In genomic region chrX:131675596-131676194, GRCh38 we compare ENCODE assay signal across 8 cellular contexts.
A peak's percentile ranks its signal among the peaks of the same experiment; 100 is the strongest.
DNase-seq lines count a peak whose midpoint lies in the region; ATAC-seq and TF ChIP-seq lines count a peak whose summit lies in the region.

No MANE protein-coding gene starts in this region.

- H3K9me3 Mint-ChIP-seq in nephron progenitor cell: peaks cover under 1% of the 10 kb centered on the region

- peaks cover 4% of the 10 kb centered on the region for H3K27me3 ChIP-seq in WERI-Rb-1 (ENCODE audit: insufficient read depth, low read depth, severe bottlenecking)

- H3K27ac ChIP-seq in WERI-Rb-1: no peak overlapping the region

- H3K27me3 Mint-ChIP-seq in nephron progenitor cell (ENCODE audit: low read depth, poor library complexity): no peaks in the 10 kb centered on the region

- DNase-seq in NOMO-1 treated with DMSO at 0.1 percent for 48 hours (lab: John Stamatoyannopoulos, UW; ENCODE audit: unreplicated experiment): peak; percentile 30
- no peak for DNase-seq in NOMO-1 treated with dmso at 0.1 percent for 144 hours (lab: John Stamatoyannopoulos, UW; ENCODE audit: unreplicated experiment)
- peak; percentile 16 for DNase-seq in WERI-Rb-1
- peak; percentile 10 for DNase-seq in nephron progenitor cell
- no peak for DNase-seq in NCI-H2081 treated with DMSO at 0.1 percent for 48 hours (lab: John Stamatoyannopoulos, UW)

- no peak overlapping the region for H3K4me3 Mint-ChIP-seq in nephron progenitor cell

- no peaks in the 10 kb centered on the region for H3K9me3 ChIP-seq in WERI-Rb-1 (ENCODE audit: severe bottlenecking)

- TF ChIP-seq CTCF in WERI-Rb-1 (IDR thresholded peaks at IDR 0.05; ENCODE audit: low read depth, low read length) (peak; percentile 84), nephron progenitor cell (IDR thresholded peaks at IDR 0.05) (peak; percentile 76)

- no peaks in the 10 kb centered on the region for H3K36me3 Mint-ChIP-seq in nephron progenitor cell (ENCODE audit: low read depth)

- ATAC-seq in HG03565 (IDR thresholded peaks at IDR 0.05; ENCODE audit: unreplicated experiment): peak; percentile 70
- ATAC-seq in HG02588 (IDR thresholded peaks at IDR 0.05; ENCODE audit: unreplicated experiment): no peak
- ATAC-seq in GM19463 (IDR thresholded peaks at IDR 0.05; ENCODE audit: unreplicated experiment): no peak

- H3K36me3 ChIP-seq in WERI-Rb-1: no peaks in the 10 kb centered on the region

- H3K4me3 ChIP-seq in WERI-Rb-1 (ENCODE audit: low read depth, low read length): no peak overlapping the region

- no peaks in the 10 kb centered on the region for H3K4me1 Mint-ChIP-seq in nephron progenitor cell

- H3K27ac Mint-ChIP-seq in nephron progenitor cell: no peak overlapping the region

Comparison
In these comparisons a context has a peak if more than half of its experiments do, and no peak if none do; other contexts are left out.
1. DNase-seq: peak in NOMO-1 treated with DMSO at 0.1 percent for 48 hours (single experiment), WERI-Rb-1 (single experiment) and nephron progenitor cell (single experiment); none in NOMO-1 treated with dmso at 0.1 percent for 144 hours (single experiment) and NCI-H2081 treated with DMSO at 0.1 percent for 48 hours (single experiment).